Comparison of ENCODE assay signal across 8 cellular contexts in genomic region chr17:47733047-47733413, GRCh38. TPM values are rescaled to one million over a fixed set of nuclear protein-coding genes. Genes with fewer than 3 reads are reported as not detected.
A peak's percentile ranks its signal among the peaks of the same experiment; 100 is the strongest.
DNase-seq lines count a peak whose midpoint lies in the region; ATAC-seq, FAIRE-seq and TF ChIP-seq lines count a peak whose summit lies in the region.

A gene with protein sequence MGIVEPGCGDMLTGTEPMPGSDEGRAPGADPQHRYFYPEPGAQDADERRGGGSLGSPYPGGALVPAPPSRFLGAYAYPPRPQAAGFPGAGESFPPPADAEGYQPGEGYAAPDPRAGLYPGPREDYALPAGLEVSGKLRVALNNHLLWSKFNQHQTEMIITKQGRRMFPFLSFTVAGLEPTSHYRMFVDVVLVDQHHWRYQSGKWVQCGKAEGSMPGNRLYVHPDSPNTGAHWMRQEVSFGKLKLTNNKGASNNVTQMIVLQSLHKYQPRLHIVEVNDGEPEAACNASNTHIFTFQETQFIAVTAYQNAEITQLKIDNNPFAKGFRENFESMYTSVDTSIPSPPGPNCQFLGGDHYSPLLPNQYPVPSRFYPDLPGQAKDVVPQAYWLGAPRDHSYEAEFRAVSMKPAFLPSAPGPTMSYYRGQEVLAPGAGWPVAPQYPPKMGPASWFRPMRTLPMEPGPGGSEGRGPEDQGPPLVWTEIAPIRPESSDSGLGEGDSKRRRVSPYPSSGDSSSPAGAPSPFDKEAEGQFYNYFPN (plus strand): TSS chr17:47733236. CDS start chr17:47733455, 219 bp downstream.

- H3K36me3 Mint-ChIP-seq in activated CD4-positive, alpha-beta memory T cell treated with anti-CD3 and anti-CD28 coated beads, Interleukin-2, amount 10 ng/mL, durations not matched to agents 7 days and 5 days (ENCODE audit: low read depth) = peaks cover 34% of the 10 kb centered on the region
- H3K36me3 Mint-ChIP-seq in nephron (ENCODE audit: low read depth) = no peaks in the 10 kb centered on the region

- no peaks in the 10 kb centered on the region for H3K79me1 ChIP-seq in H1 (ENCODE audit: low read depth, low read length)

- H3K27ac Mint-ChIP-seq in activated CD4-positive, alpha-beta memory T cell treated with anti-CD3 and anti-CD28 coated beads, Interleukin-2, amount 10 ng/mL, durations not matched to agents 7 days and 5 days = peak within 1 kb of the TSS; percentile 99
- no peak within 1 kb of the TSS for H3K27ac Mint-ChIP-seq in nephron

- H3K14ac ChIP-seq in H1 (ENCODE audit: insufficient read length) = no peak within 1 kb of the TSS

- peaks cover 0 to 3% (median 1%) of the 10 kb centered on the region in 4 experiments; a peak in 2 of 7 replicates for H3K4me1 ChIP-seq in H1 (replicated peaks in 1 of 4; ENCODE audit: control insufficient read depth in 3 of 4, insufficient read depth in 4 of 4, low read length in 3 of 4)
- H3K4me1 ChIP-seq in subcutaneous abdominal adipose tissue (ENCODE audit: control insufficient read depth in 5 of 5, insufficient read depth in 5 of 5, low read length in 5 of 5) = peaks cover 0 to 17% (median 8%) of the 10 kb centered on the region in 5 donors

- H3K4me3 ChIP-seq in H1 (ENCODE audit: extremely low read depth in 1 of 4, insufficient read depth in 2 of 4, low read depth in 3 of 4, low read length in 4 of 4) (peak within 1 kb of the TSS; percentile 28 to 57 (median 40)), subcutaneous abdominal adipose tissue (ENCODE audit: low read depth in 1 of 5, low read length in 5 of 5) (peak within 1 kb of the TSS; percentile 2 to 57 (median 43))

- H3K36me3 ChIP-seq in H1 (ENCODE audit: control insufficient read depth in 2 of 4, insufficient read depth in 4 of 4, low read length in 3 of 4) (peaks cover 0 to 4% (median 0%) of the 10 kb centered on the region in 4 experiments; a peak in 1 of 8 replicates), subcutaneous abdominal adipose tissue (ENCODE audit: control insufficient read depth in 5 of 5, insufficient read depth in 5 of 5, low read length in 5 of 5) (no peaks in the 10 kb centered on the region)

- H3K4me3 Mint-ChIP-seq in activated CD4-positive, alpha-beta memory T cell treated with anti-CD3 and anti-CD28 coated beads, Interleukin-2, amount 10 ng/mL, durations not matched to agents 7 days and 5 days = peak within 1 kb of the TSS; percentile 100
- H3K4me3 Mint-ChIP-seq in nephron = peak within 1 kb of the TSS; percentile 75 to 78 (median 78)

- DNase-seq in SKM-1 treated with dmso at 0.1 percent for 144 hours (lab: John Stamatoyannopoulos, UW; ENCODE audit: unreplicated experiment) (peak; percentile 41), SKM-1 (lab: John Stamatoyannopoulos, UW; ENCODE audit: unreplicated experiment) (no peak), NCI-H510A treated with DMSO at 0.1 percent for 48 hours (lab: John Stamatoyannopoulos, UW) (peak; percentile 65), H1 (ENCODE audit: low read depth in 1 of 2, low spot score in 2 of 2) (peak in 1 of 2 experiments; percentile 78)
- peak; percentile 94 for DNase-seq in activated CD4-positive, alpha-beta memory T cell treated with anti-CD3 and anti-CD28 coated beads, Interleukin-2, amount 10 ng/mL, durations not matched to agents 7 days and 5 days

- peak; percentile 42 for ATAC-seq in HG03066 (IDR thresholded peaks at IDR 0.05; ENCODE audit: low read depth, unreplicated experiment)

- H2BK20ac ChIP-seq in H1 (ENCODE audit: low read length) = no peak within 1 kb of the TSS

- no peak within 1 kb of the TSS for H2AK5ac ChIP-seq in H1 (ENCODE audit: low read depth, low read length)

- H4K5ac ChIP-seq in H1 (ENCODE audit: insufficient read length, low read depth, low read length) = no peak within 1 kb of the TSS

- CTCF ChIA-PET in activated CD4-positive, alpha-beta memory T cell treated with anti-CD3 and anti-CD28 coated beads, Interleukin-2, amount 10 ng/mL, durations not matched to agents 7 days and 5 days (lab: Charles Lee) = interaction anchor here (0.7 to 6.8 kb wide), 17 partner anchors 9 to 83 kb away, joined by 3 to 135 read pairs (median 7); partner anchors contain the start of genes KPNB1 and TBKBP1
- CTCF ChIA-PET in H1 (lab: Charles Lee; ENCODE audit: partially characterized antibody) = interaction anchor here (0.7 to 24.7 kb wide), 13 partner anchors 9 to 97 kb away, joined by 3 to 441 read pairs (median 4); partner anchors contain the start of genes OSBPL7 and TBKBP1

- no peak within 1 kb of the TSS for H3K9ac ChIP-seq in H1 (replicated peaks in 1 of 4; ENCODE audit: extremely low read depth in 1 of 4, low read depth in 3 of 4, low read length in 3 of 4)
- H3K9ac ChIP-seq in subcutaneous abdominal adipose tissue (ENCODE audit: low read length in 5 of 5) = peak within 1 kb of the TSS in 1 of 5 donors; percentile 28

- H3K27ac ChIP-seq in H1 (ENCODE audit: low read depth, low read length) = no peak within 1 kb of the TSS
- no peak within 1 kb of the TSS for H3K27ac ChIP-seq in subcutaneous abdominal adipose tissue (ENCODE audit: low read depth, low read length)

- peak within 1 kb of the TSS; percentile 70 to 85 for H3K4me2 ChIP-seq in H1 (ENCODE audit: insufficient read depth in 1 of 2, low read depth in 2 of 2, low read length in 2 of 2)

- TF ChIP-seq RAD21 in H1 (IDR thresholded peaks at IDR 0.05 in 1 of 2, conservative IDR thresholded peaks at IDR 0.05 in 1 of 2; ENCODE audit: low read depth in 2 of 2, low read length in 2 of 2) = peak in 1 of 2 experiments; percentile 20; a peak in 1 of 4 replicates

- no peak within 1 kb of the TSS for H2BK5ac ChIP-seq in H1 (ENCODE audit: low read depth, low read length)

- TF ChIP-seq EP300 in H1 (IDR thresholded peaks at IDR 0.05; ENCODE audit: borderline replicate concordance in 1 of 2, low read depth in 2 of 2, low read length in 2 of 2) = no peak

- TF ChIP-seq POLR2A in H1 (IDR thresholded peaks at IDR 0.05; ENCODE audit: control extremely low read depth in 1 of 2, low read depth in 2 of 2, low read length in 2 of 2) = no peak

- H2BK120ac ChIP-seq in H1 (replicated peaks; ENCODE audit: low read depth, low read length) = no peak within 1 kb of the TSS

- H3K9me3 ChIP-seq in H1 (ENCODE audit: insufficient read depth in 2 of 2, low read depth in 1 of 2, low read length in 1 of 2) (no peaks in the 10 kb centered on the region), subcutaneous abdominal adipose tissue (ENCODE audit: control insufficient read depth in 5 of 5, low read length in 5 of 5) (no peaks in the 10 kb centered on the region)

- H3K27me3 Mint-ChIP-seq in activated CD4-positive, alpha-beta memory T cell treated with anti-CD3 and anti-CD28 coated beads, Interleukin-2, amount 10 ng/mL, durations not matched to agents 7 days and 5 days = no peaks in the 10 kb centered on the region
- H3K27me3 Mint-ChIP-seq in nephron (ENCODE audit: low read depth) = peaks cover 87% of the 10 kb centered on the region

- H4K20me1 ChIP-seq in H1 (replicated peaks in 1 of 2; ENCODE audit: control insufficient read depth in 1 of 2, insufficient read depth in 2 of 2, low read length in 2 of 2) = peaks cover 0 to 2% of the 10 kb centered on the region in 2 experiments

- peaks cover 68% of the 10 kb centered on the region for H3K4me1 Mint-ChIP-seq in activated CD4-positive, alpha-beta memory T cell treated with anti-CD3 and anti-CD28 coated beads, Interleukin-2, amount 10 ng/mL, durations not matched to agents 7 days and 5 days
- peaks cover 5% of the 10 kb centered on the region for H3K4me1 Mint-ChIP-seq in nephron

- H3K23me2 ChIP-seq in H1 (ENCODE audit: low read depth, low read length) = peaks cover 9% of the 10 kb centered on the region

- peak in 1 of 3 experiments; percentile 33; a peak in 2 of 4 replicates for TF ChIP-seq CTCF in H1 (IDR thresholded peaks at IDR 0.05; ENCODE audit: control extremely low read depth in 1 of 3, insufficient read depth in 1 of 3, low read depth in 1 of 3, low read length in 3 of 3)
- TF ChIP-seq CTCF in nephron (IDR thresholded peaks at IDR 0.05; ENCODE audit: unreplicated experiment in 3 of 3) = peak in 1 of 3 experiments; percentile 36

- no peak within 1 kb of the TSS; the same call in 1 of the 2 replicates for H4K8ac ChIP-seq in H1 (ENCODE audit: extremely low read depth, insufficient read depth, low read length)

- 0 out of 2 replicates have a peak within 1 kb of the TSS, but pooled peaks have one; percentile 6 for H2AFZ ChIP-seq in H1 (ENCODE audit: low read length)

- no peak for FAIRE-seq in H1 (lab: Jason Lieb, UNC)

- peak within 1 kb of the TSS; percentile 97 for H3K23ac ChIP-seq in H1 (ENCODE audit: insufficient read length)

- H4K91ac ChIP-seq in H1 (replicated peaks; ENCODE audit: insufficient read length, low read length) = no peak within 1 kb of the TSS

- 0% methylated on average over 3 of the region's 35 CpGs; no CpG with 5 or more reads in 1 of the 2 experiments for WGBS in H1 (ENCODE audit: extremely low coverage in 1 of 2, insufficient coverage in 1 of 2, insufficient read length in 1 of 2, insufficient replicate concordance in 2 of 2, low coverage in 1 of 2, low lambda C conversion rate in 2 of 2, missing lambda C conversion rate in 1 of 2), 2 experiments

- H3K4ac ChIP-seq in H1 (replicated peaks; ENCODE audit: insufficient read length, low read depth, low read length) = no peak within 1 kb of the TSS

- POLR2A ChIA-PET in activated CD4-positive, alpha-beta memory T cell treated with anti-CD3 and anti-CD28 coated beads, Interleukin-2, amount 10 ng/mL, durations not matched to agents 7 days and 5 days (lab: Charles Lee) = interaction anchor here (0.7 to 19.8 kb wide), 17 partner anchors 8 to 162 kb away, joined by 3 to 463 read pairs (median 6); partner anchors contain the start of genes KPNB1, LRRC46, MRPL10 and TBKBP1
- POLR2A ChIA-PET in H1 (lab: Charles Lee; ENCODE audit: partially characterized antibody) = interaction anchor here (0.8 to 2.2 kb wide), 3 partner anchors 14 to 44 kb away, joined by 3 to 8 read pairs (median 3); no protein-coding TSS in a partner anchor

- peak within 1 kb of the TSS; percentile 46 for H3K56ac ChIP-seq in H1 (replicated peaks; ENCODE audit: insufficient read length, low read depth, low read length)

- H3K27me3 ChIP-seq in H1 (replicated peaks in 1 of 4; ENCODE audit: control insufficient read depth in 3 of 4, extremely low read depth in 1 of 4, insufficient read depth in 3 of 4, low read length in 3 of 4) (peaks cover 28 to 58% (median 50%) of the 10 kb centered on the region in 4 experiments), subcutaneous abdominal adipose tissue (ENCODE audit: control insufficient read depth in 5 of 5, insufficient read depth in 4 of 5, low read length in 5 of 5) (peaks cover 13 to 44% (median 41%) of the 10 kb centered on the region in 5 donors)

- H3K9me3 Mint-ChIP-seq in activated CD4-positive, alpha-beta memory T cell treated with anti-CD3 and anti-CD28 coated beads, Interleukin-2, amount 10 ng/mL, durations not matched to agents 7 days and 5 days = no peaks in the 10 kb centered on the region
- peaks cover 2% of the 10 kb centered on the region for H3K9me3 Mint-ChIP-seq in nephron

- no peak within 1 kb of the TSS for H3K18ac ChIP-seq in H1 (ENCODE audit: extremely low read depth, low read length)

- no peaks in the 10 kb centered on the region for H3K79me2 ChIP-seq in H1 (ENCODE audit: control insufficient read depth in 1 of 2, insufficient read depth in 2 of 2, low read length in 2 of 2)

- H2BK15ac ChIP-seq in H1 (ENCODE audit: low read length) = no peak within 1 kb of the TSS

- H2BK12ac ChIP-seq in H1 (ENCODE audit: low read depth, low read length) = no peak within 1 kb of the TSS

RNA-seq across cellular contexts. Expression of the gene that starts here (rescaled TPM):
- 10 to 100 TPM; 58.3 to 61.1 TPM for total RNA-seq in activated CD4-positive, alpha-beta memory T cell treated with anti-CD3 and anti-CD28 coated beads, Interleukin-2, amount 10 ng/mL, durations not matched to agents 7 days and 5 days
- total RNA-seq in H1 (2021; fragmentation: NEBNext Ultra II Directional; extraction: Animal tissue kit (Norgen Biotek cat#: 25700)) = not detected in 2 replicates
- polyA plus RNA-seq in H1 (2011; rRNA removed) = 0.05 TPM in 1 of 2 replicates, not detected in the other
- 0.04 TPM for polyA plus RNA-seq in H1 (2011; cell fraction: cytosol; rRNA removed)
- not detected for polyA plus RNA-seq in H1 (2011; cell fraction: nucleus; rRNA removed)
- polyA plus RNA-seq in H1 (2012, experiment 1 of 2) = not detected in 4 replicates
- polyA plus RNA-seq in H1 (2012, experiment 2 of 2) = not detected
- polyA plus RNA-seq in H1 (2013, experiment 1 of 2) = 0.02 TPM
- 0.02 TPM for polyA plus RNA-seq in H1 (2013, experiment 2 of 2)
- polyA minus RNA-seq in H1 (2011; rRNA and poly(A)+ RNA removed) = 0.05 TPM in 1 of 2 replicates, not detected in the other
- not detected for polyA minus RNA-seq in H1 (2011; cell fraction: cytosol; rRNA and poly(A)+ RNA removed)
- not detected for polyA minus RNA-seq in H1 (2011; cell fraction: nucleus; rRNA and poly(A)+ RNA removed)

Comparison
In these comparisons a context has a peak if more than half of its experiments do, and no peak if none do; other contexts are left out.
1. RNA of the gene that starts here (total RNA-seq): 58.3 to 61.1 TPM in activated CD4-positive, alpha-beta memory T cell treated with anti-CD3 and anti-CD28 coated beads, Interleukin-2, amount 10 ng/mL, durations not matched to agents 7 days and 5 days; not detected in H1; every median in the first group is over 10 times any median in the second.